22 cellular contexts compared by ENCODE assay signal in genomic region chrX:44784241-44784640, GRCh38. TPM values are rescaled to one million over a fixed set of nuclear protein-coding genes. Genes with fewer than 3 reads are reported as not detected.
DNase-seq lines count a peak whose midpoint lies in the region; ATAC-seq, FAIRE-seq and TF ChIP-seq lines count a peak whose summit lies in the region.
"Had no signal": no experiment of that assay in that cellular context is flagged by ENCODE, and none has a peak within 500 bp of the region (broad histone marks: within the 10 kb centered on the region; RNA-seq: fewer than 3 reads in every experiment).

No MANE protein-coding gene starts in this region.

- WGBS in HepG2 (ENCODE audit: low lambda C conversion rate): 86% methylated on average over 1 of the region's 2 CpGs

- no peaks in the 10 kb centered on the region for H3K9me3 ChIP-seq in HepG2 (ENCODE audit: low read length)
- H3K9me3 ChIP-seq: SK-N-SH had no signal

- H4K20me1 ChIP-seq in HepG2 (ENCODE audit: insufficient read depth, low read length): no peaks in the 10 kb centered on the region

- no TSS peak for BruUV-seq in HepG2 (replicated peaks; lab: Mats Ljungman, UMichigan)

- POLR2A ChIA-PET in HepG2 (lab: Yijun Ruan, JAX): no interaction called here

- ATAC-seq in HepG2: no peak

- no peak overlapping the region for H2AFZ ChIP-seq in HepG2 (ENCODE audit: low read length)

- no peak overlapping the region for H3K4me3 ChIP-seq in AG10803 (ENCODE audit: low read length)
- H3K4me3 ChIP-seq in fibroblast of mammary gland (ENCODE audit: control insufficient read depth, low read depth, low read length): no peak overlapping the region
- no peak overlapping the region for H3K4me3 ChIP-seq in HepG2 (replicated peaks in 1 of 3; ENCODE audit: insufficient read depth in 1 of 3, low read depth in 2 of 3, low read length in 3 of 3)

- no peak for FAIRE-seq in HepG2 (lab: Jason Lieb, UNC)
- FAIRE-seq: H54 had no signal

- TF ChIP-seq CTCF in AG10803 (conservative IDR thresholded peaks at IDR 0.05; ENCODE audit: low read length) (no peak), fibroblast of mammary gland (conservative IDR thresholded peaks at IDR 0.05; ENCODE audit: control insufficient read depth, insufficient read depth, low read depth, low read length) (no peak), HepG2 (CRISPR knock-in tag; IDR thresholded peaks at IDR 0.05) (no peak)

- intact Hi-C loops in HepG2 (cut with micrococcal nuclease; ENCODE audit: unreplicated experiment): no loop called here

- no peaks in the 10 kb centered on the region for H3K36me3 ChIP-seq in HepG2 (replicated peaks in 1 of 2; ENCODE audit: control insufficient read depth in 1 of 2, insufficient read depth in 2 of 2, low read length in 2 of 2)

- H3K27ac ChIP-seq in HepG2 (ENCODE audit: extremely low read length, insufficient read depth, low read length): no peak overlapping the region

- TF ChIP-seq EP300 in HepG2 (IDR thresholded peaks at IDR 0.05; ENCODE audit: low read depth in 2 of 2, low read length in 2 of 2): no peak
- TF ChIP-seq EP300 in HepG2 (CRISPR knock-in tag; IDR thresholded peaks at IDR 0.05; ENCODE audit: borderline replicate concordance): no peak

- no peak overlapping the region for H3K4me2 ChIP-seq in HepG2 (ENCODE audit: low read depth, low read length)
- H3K4me2 ChIP-seq: SK-N-SH had no signal

- H3K79me2 ChIP-seq in HepG2 (ENCODE audit: insufficient read depth, low read length): no peaks in the 10 kb centered on the region

- no peak overlapping the region for H3K9ac ChIP-seq in HepG2 (ENCODE audit: insufficient read depth, low read depth, low read length)
- H3K9ac ChIP-seq: SK-N-SH had no signal

- in situ Hi-C loops in SK-MEL-5 (cut with HindIII; ENCODE audit: low pct_unique_long_range_greater_than_20kb, low sequenced_read_pairs): no loop called here
- in situ Hi-C loops in HepG2 (cut with HindIII; ENCODE audit: extremely low pct_ligation_motif_present, low pct_unique_long_range_greater_than_20kb): no loop called here
- in situ Hi-C loops in ACHN (cut with HindIII; ENCODE audit: low pct_ligation_motif_present, low pct_unique_long_range_greater_than_20kb, low sequenced_read_pairs): no loop called here

- CTCF ChIA-PET in HepG2 (lab: Yijun Ruan, JAX; ENCODE audit: low intra/inter-chr PET ratio, low total read pairs): no interaction called here

- no peaks in the 10 kb centered on the region for H3K4me1 ChIP-seq in HepG2 (ENCODE audit: insufficient read depth, low read length)

- H3K27me3 ChIP-seq in HepG2 (ENCODE audit: control insufficient read depth in 1 of 2, insufficient read depth in 2 of 2, low read length in 2 of 2): no peaks in the 10 kb centered on the region

- TF ChIP-seq POLR2A in HepG2 (IDR thresholded peaks at IDR 0.05; ENCODE audit: insufficient read depth in 1 of 2, low read depth in 2 of 2, low read length in 2 of 2): no peak

- no peak for TF ChIP-seq RAD21 in HepG2 (CRISPR knock-in tag; IDR thresholded peaks at IDR 0.05)

- DNase-seq in AG10803 (ENCODE audit: low read depth) (peak; percentile 8), H4 (ENCODE audit: low spot score) (peak; percentile 3), SK-MEL-5 (ENCODE audit: low read depth, low spot score) (peak; percentile 7), fibroblast of mammary gland (ENCODE audit: low read depth) (peak; percentile 7), DMS79 treated with DMSO at 0.1 percent for 48 hours (lab: John Stamatoyannopoulos, UW) (no peak), HepG2 (ENCODE audit: low spot score) (no peak), NCI-H1694 (lab: John Stamatoyannopoulos, UW) (no peak), ACHN (no peak)
- DNase-seq: COR-L47, GDM1, IMR-90, MV-4-11, NCI-H1436, NCI-H2081, NCI-H2227 treated with DMSO at 0.1 percent for 48 hours, OCI-M1, SK-N-SH had no signal

TF ChIP-seq in HepG2, 621 proteins besides CTCF, POLR2A, EP300 and RAD21:
- no peak for TF ChIP-seq TBP (CRISPR knock-in tag; IDR thresholded peaks at IDR 0.05)
- no peak for TF ChIP-seq TOE1 (CRISPR knock-in tag; IDR thresholded peaks at IDR 0.05)
- TF ChIP-seq CEBPG (CRISPR knock-in tag; IDR thresholded peaks at IDR 0.05): no peak
- no peak for TF ChIP-seq RORA (CRISPR knock-in tag; IDR thresholded peaks at IDR 0.05)
- TF ChIP-seq, protein P1, sequence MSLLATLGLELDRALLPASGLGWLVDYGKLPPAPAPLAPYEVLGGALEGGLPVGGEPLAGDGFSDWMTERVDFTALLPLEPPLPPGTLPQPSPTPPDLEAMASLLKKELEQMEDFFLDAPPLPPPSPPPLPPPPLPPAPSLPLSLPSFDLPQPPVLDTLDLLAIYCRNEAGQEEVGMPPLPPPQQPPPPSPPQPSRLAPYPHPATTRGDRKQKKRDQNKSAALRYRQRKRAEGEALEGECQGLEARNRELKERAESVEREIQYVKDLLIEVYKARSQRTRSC (CRISPR knock-in tag; IDR thresholded peaks at IDR 0.05; ENCODE audit: low read depth): no peak
- TF ChIP-seq ZNF382 (CRISPR knock-in tag; IDR thresholded peaks at IDR 0.05; ENCODE audit: borderline replicate concordance): no peak
- no peak for TF ChIP-seq ZNF335 (CRISPR knock-in tag; IDR thresholded peaks at IDR 0.05)
- TF ChIP-seq LCORL (IDR thresholded peaks at IDR 0.05): no peak
- no peak for TF ChIP-seq LCORL (CRISPR knock-in tag; IDR thresholded peaks at IDR 0.05)

RNA-seq across cellular contexts. Expression of gene DUSP21, which starts 59.6 kb away (rescaled TPM):
- not detected in 2 replicates for total RNA-seq in H4 (2014; rRNA removed; shearing (Covaris generic))
- total RNA-seq in SK-MEL-5 (2014; rRNA removed; shearing (Covaris generic)): not detected in 2 replicates
- not detected in 2 replicates for polyA plus RNA-seq in SK-MEL-5 (2015; cell fraction: cytosol; rRNA removed)
- not detected in 2 replicates for polyA plus RNA-seq in SK-MEL-5 (2015; cell fraction: nucleus; rRNA removed)
- not detected in 2 replicates for total RNA-seq in HepG2 (2016; rRNA removed; fragmentation: Illumina TruSeq; extraction: Trizol)
- not detected in 2 replicates for total RNA-seq in HepG2 (2016; cell fraction: cytosol; rRNA removed; fragmentation: Illumina TruSeq; extraction: Trizol; ENCODE audit: low read depth)
- not detected in 2 replicates for total RNA-seq in HepG2 (2016; cell fraction: insoluble cytoplasmic fraction; rRNA removed; fragmentation: Illumina TruSeq; extraction: Trizol)
- total RNA-seq in HepG2 (2016; cell fraction: membrane; rRNA removed; fragmentation: Illumina TruSeq; extraction: Trizol): not detected in 2 replicates
- not detected in 2 replicates for total RNA-seq in HepG2 (2016; cell fraction: nucleus; rRNA removed; fragmentation: Illumina TruSeq; extraction: Trizol)
- not detected in 2 replicates for polyA plus RNA-seq in HepG2 (2011; rRNA removed)
- 0.07 TPM in 1 of 2 replicates, not detected in the other for polyA plus RNA-seq in HepG2 (2011; cell fraction: cytosol; rRNA removed)
- not detected in 2 replicates for polyA plus RNA-seq in HepG2 (2011; cell fraction: nucleus; rRNA removed)
- polyA plus RNA-seq in HepG2 (2012): not detected in 2 replicates
- not detected in 2 replicates for polyA plus RNA-seq in HepG2 (2016; cell fraction: cytosol; fragmentation: Illumina TruSeq; extraction: Trizol; ENCODE audit: low read depth)
- not detected in 2 replicates for polyA plus RNA-seq in HepG2 (2016; cell fraction: insoluble cytoplasmic fraction; fragmentation: Illumina TruSeq; extraction: Trizol; ENCODE audit: low read depth)
- not detected in 2 replicates for polyA plus RNA-seq in HepG2 (2016; cell fraction: membrane; fragmentation: Illumina TruSeq; extraction: Trizol; ENCODE audit: low read depth)
- polyA plus RNA-seq in HepG2 (2016; cell fraction: nucleus; fragmentation: Illumina TruSeq; extraction: Trizol; ENCODE audit: insufficient read depth, low read depth): not detected in 2 replicates
- not detected in 2 replicates for polyA minus RNA-seq in HepG2 (2011; rRNA and poly(A)+ RNA removed; ENCODE audit: low replicate concordance)
- not detected in 2 replicates for polyA minus RNA-seq in HepG2 (2011; cell fraction: cytosol; rRNA and poly(A)+ RNA removed)
- not detected in 2 replicates for polyA minus RNA-seq in HepG2 (2011; cell fraction: nucleus; rRNA and poly(A)+ RNA removed)
- total RNA-seq: A172; IMR-90; LHCN-M2; T-helper 1 cell treated with Interleukin-12 subunit alpha and Interleukin-12 subunit beta and Interleukin-4 antibody, amounts not matched to agents 30 ng/mL and 1 ng/mL, for 36 hours had no signal
- polyA plus RNA-seq: CD14-positive monocyte, IMR-90, SK-N-SH had no signal

Comparison
In these comparisons a context has a peak if more than half of its experiments do, and no peak if none do; other contexts are left out.
1. DNase-seq: peak in AG10803 (single experiment), H4 (single experiment), SK-MEL-5 (single experiment) and fibroblast of mammary gland (single experiment); none in DMS79 treated with DMSO at 0.1 percent for 48 hours (single experiment), HepG2 (single experiment), NCI-H1694 (single experiment) and ACHN (single experiment).